ENCODE assay signal across 22 cellular contexts in the genomic region with DNA sequence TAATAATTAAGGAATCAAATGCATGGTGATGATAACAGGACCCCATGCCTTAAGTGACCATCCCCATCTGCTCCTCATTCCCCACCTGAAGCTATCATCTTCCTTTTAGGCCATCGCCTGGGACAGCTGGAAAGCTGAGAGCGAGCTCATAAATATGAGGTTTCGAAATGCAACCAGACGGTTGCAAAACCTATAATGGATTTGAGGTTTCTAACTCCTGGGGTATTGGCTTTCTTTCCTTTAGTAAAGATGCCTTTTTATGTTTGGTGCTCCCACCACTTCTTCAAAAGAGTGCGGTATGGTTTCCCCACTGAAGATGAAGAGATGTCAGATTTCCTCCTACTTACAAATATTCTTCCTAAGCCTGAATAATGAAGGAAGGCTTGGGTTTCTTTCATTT.
"Had no signal": no experiment of that assay in that cellular context is flagged by ENCODE, and none has a peak within 500 bp of the region (broad histone marks: within the 10 kb centered on the region; RNA-seq: fewer than 3 reads in every experiment).

No MANE protein-coding gene starts in this region.

- H3K4me3 ChIP-seq: dorsolateral prefrontal cortex, gastroesophageal sphincter, heart right ventricle, left ventricle myocardium inferior, sigmoid colon, thyroid gland had no signal

- H3K27me3 Mint-ChIP-seq: activated CD4-positive, alpha-beta T cell treated with anti-CD3 and anti-CD28 coated beads for 36 hours; activated naive CD8-positive, alpha-beta T cell had no signal

- H3K9me3 ChIP-seq: gastroesophageal sphincter, heart right ventricle, left ventricle myocardium inferior, sigmoid colon, thyroid gland had no signal

- ATAC-seq: activated CD4-positive, alpha-beta T cell treated with anti-CD3 and anti-CD28 coated beads for 36 hours; gastroesophageal sphincter; heart right ventricle; WTC11 had no signal

- DNase-seq: activated CD4-positive, alpha-beta T cell treated with anti-CD3 and anti-CD28 coated beads for 36 hours; activated CD4-positive, alpha-beta T cell treated with anti-CD3 and anti-CD28 coated beads, Interleukin-2, amount 50 U/mL, for 48 hours; activated T-cell treated with anti-CD3 and anti-CD28 coated beads for 4 hours; caudate nucleus; dorsolateral prefrontal cortex; endodermal cell; heart right ventricle; kidney glomerular epithelial cell; left ventricle myocardium inferior; nephron progenitor cell; nucleus accumbens; sigmoid colon; stimulated activated CD4-positive, alpha-beta T cell treated with anti-CD3 and anti-CD28 coated beads, Interleukin-12 subunit alpha, Interleukin-12 subunit beta, amount 100 ng/mL, for 4 hours; stimulated activated CD4-positive, alpha-beta T cell treated with anti-CD3 and anti-CD28 coated beads, Interleukin-2, amount 100 ng/mL, for 24 hours; stimulated activated naive CD4-positive, alpha-beta T cell treated with Interleukin-2 at 50 U/mL for 16 hours; T-helper 2 cell; thyroid gland had no signal

- H3K27me3 ChIP-seq: gastroesophageal sphincter, heart right ventricle, sigmoid colon, thyroid gland had no signal

- H3K9me3 Mint-ChIP-seq: endodermal cell, nephron progenitor cell, WTC11 had no signal

- H3K4me1 ChIP-seq: gastroesophageal sphincter, heart right ventricle, left ventricle myocardium inferior had no signal

- H3K4me1 Mint-ChIP-seq: activated CD4-positive, alpha-beta T cell treated with anti-CD3 and anti-CD28 coated beads for 36 hours; endodermal cell; nephron progenitor cell; WTC11 had no signal

- H3K27ac ChIP-seq: dorsolateral prefrontal cortex, gastroesophageal sphincter, heart right ventricle, left ventricle myocardium inferior, sigmoid colon, thyroid gland had no signal

- H3K4me3 Mint-ChIP-seq: activated CD4-positive, alpha-beta T cell treated with anti-CD3 and anti-CD28 coated beads for 36 hours; activated naive CD8-positive, alpha-beta T cell; activated T-helper 1 cell treated with anti-CD3 and anti-CD28 coated beads, Interleukin-12 subunit alpha, Interleukin-12 subunit beta, Interleukin-2, Interleukin-4 antibody, amounts not matched to agents 30 ng/mL and 10 ng/mL and 1 ng/mL, durations not matched to agents 14 hours and 24 hours and 36 hours; brain; endodermal cell; nephron progenitor cell; WTC11 had no signal

- H3K36me3 Mint-ChIP-seq: activated naive CD8-positive, alpha-beta T cell; brain; WTC11 had no signal

- H3K36me3 ChIP-seq: gastroesophageal sphincter, heart right ventricle, left ventricle myocardium inferior, sigmoid colon, thyroid gland had no signal

- H3K27ac Mint-ChIP-seq: activated CD4-positive, alpha-beta T cell treated with anti-CD3 and anti-CD28 coated beads for 36 hours; activated naive CD8-positive, alpha-beta T cell; activated T-helper 1 cell treated with anti-CD3 and anti-CD28 coated beads, Interleukin-12 subunit alpha, Interleukin-12 subunit beta, Interleukin-2, Interleukin-4 antibody, amounts not matched to agents 30 ng/mL and 10 ng/mL and 1 ng/mL, durations not matched to agents 14 hours and 24 hours and 36 hours; brain; endodermal cell; nephron progenitor cell; WTC11 had no signal
